Comparison of ENCODE assay signal across 2 cellular contexts in the genomic region with DNA sequence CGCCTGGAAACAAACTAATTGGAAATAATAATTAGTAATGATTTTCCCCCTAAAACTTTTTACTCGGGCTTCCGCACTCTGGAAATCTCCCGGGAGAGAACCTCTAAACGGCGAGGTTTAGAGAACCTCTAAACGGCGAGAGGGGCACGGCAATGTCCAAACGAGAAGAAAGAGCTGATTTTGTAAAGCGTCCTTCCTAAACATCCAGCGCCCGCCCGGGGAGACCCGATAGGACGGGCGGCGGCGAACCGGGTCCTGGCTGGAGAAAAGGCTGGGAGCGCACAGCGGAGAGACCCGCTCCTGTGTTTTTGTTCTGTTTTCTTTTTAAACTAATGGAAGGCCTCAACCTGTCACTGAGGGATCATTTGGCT.
A peak's percentile ranks its signal among the peaks of the same experiment; 100 is the strongest.
TF ChIP-seq lines count a peak whose summit lies in the region.

No MANE protein-coding gene starts in this region.

TF ChIP-seq in neural cell, 6 proteins besides CTCF, POLR2A, EP300 and RAD21:
- TF ChIP-seq TAF1 (IDR thresholded peaks at IDR 0.05; ENCODE audit: low read depth) (no peak), MXI1 (conservative IDR thresholded peaks at IDR 0.05; ENCODE audit: poor library complexity, severe bottlenecking) (no peak), POLR2AphosphoS5 (IDR thresholded peaks at IDR 0.05) (peak; percentile 5), SMC3 (conservative IDR thresholded peaks at IDR 0.05; ENCODE audit: poor library complexity) (no peak), EZH2 (IDR thresholded peaks at IDR 0.05; ENCODE audit: borderline replicate concordance, insufficient read depth, low read length, poor library complexity, severe bottlenecking) (peak; percentile 99)
- TF ChIP-seq, protein P1, sequence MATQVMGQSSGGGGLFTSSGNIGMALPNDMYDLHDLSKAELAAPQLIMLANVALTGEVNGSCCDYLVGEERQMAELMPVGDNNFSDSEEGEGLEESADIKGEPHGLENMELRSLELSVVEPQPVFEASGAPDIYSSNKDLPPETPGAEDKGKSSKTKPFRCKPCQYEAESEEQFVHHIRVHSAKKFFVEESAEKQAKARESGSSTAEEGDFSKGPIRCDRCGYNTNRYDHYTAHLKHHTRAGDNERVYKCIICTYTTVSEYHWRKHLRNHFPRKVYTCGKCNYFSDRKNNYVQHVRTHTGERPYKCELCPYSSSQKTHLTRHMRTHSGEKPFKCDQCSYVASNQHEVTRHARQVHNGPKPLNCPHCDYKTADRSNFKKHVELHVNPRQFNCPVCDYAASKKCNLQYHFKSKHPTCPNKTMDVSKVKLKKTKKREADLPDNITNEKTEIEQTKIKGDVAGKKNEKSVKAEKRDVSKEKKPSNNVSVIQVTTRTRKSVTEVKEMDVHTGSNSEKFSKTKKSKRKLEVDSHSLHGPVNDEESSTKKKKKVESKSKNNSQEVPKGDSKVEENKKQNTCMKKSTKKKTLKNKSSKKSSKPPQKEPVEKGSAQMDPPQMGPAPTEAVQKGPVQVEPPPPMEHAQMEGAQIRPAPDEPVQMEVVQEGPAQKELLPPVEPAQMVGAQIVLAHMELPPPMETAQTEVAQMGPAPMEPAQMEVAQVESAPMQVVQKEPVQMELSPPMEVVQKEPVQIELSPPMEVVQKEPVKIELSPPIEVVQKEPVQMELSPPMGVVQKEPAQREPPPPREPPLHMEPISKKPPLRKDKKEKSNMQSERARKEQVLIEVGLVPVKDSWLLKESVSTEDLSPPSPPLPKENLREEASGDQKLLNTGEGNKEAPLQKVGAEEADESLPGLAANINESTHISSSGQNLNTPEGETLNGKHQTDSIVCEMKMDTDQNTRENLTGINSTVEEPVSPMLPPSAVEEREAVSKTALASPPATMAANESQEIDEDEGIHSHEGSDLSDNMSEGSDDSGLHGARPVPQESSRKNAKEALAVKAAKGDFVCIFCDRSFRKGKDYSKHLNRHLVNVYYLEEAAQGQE (IDR thresholded peaks at IDR 0.05; ENCODE audit: borderline replicate concordance) = no peak

TF ChIP-seq in HEK293T, 16 proteins besides CTCF, POLR2A, EP300 and RAD21:
- TF ChIP-seq NFRKB (IDR thresholded peaks at IDR 0.05) = no peak
- TF ChIP-seq BHLHE40 (IDR thresholded peaks at IDR 0.05; ENCODE audit: borderline replicate concordance) = no peak
- no peak for TF ChIP-seq ZNF384 (IDR thresholded peaks at IDR 0.05)
- TF ChIP-seq FOXA1 (IDR thresholded peaks at IDR 0.05) = no peak
- TF ChIP-seq, protein P2, sequence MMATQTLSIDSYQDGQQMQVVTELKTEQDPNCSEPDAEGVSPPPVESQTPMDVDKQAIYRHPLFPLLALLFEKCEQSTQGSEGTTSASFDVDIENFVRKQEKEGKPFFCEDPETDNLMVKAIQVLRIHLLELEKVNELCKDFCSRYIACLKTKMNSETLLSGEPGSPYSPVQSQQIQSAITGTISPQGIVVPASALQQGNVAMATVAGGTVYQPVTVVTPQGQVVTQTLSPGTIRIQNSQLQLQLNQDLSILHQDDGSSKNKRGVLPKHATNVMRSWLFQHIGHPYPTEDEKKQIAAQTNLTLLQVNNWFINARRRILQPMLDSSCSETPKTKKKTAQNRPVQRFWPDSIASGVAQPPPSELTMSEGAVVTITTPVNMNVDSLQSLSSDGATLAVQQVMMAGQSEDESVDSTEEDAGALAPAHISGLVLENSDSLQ (IDR thresholded peaks at IDR 0.05) = no peak
- no peak for TF ChIP-seq CTBP1 (IDR thresholded peaks at IDR 0.05; ENCODE audit: borderline replicate concordance)
- TF ChIP-seq FOXM1 (IDR thresholded peaks at IDR 0.05; ENCODE audit: borderline replicate concordance) = no peak
- TF ChIP-seq SUZ12 (IDR thresholded peaks at IDR 0.05) = no peak
- no peak for TF ChIP-seq FOXK2 (IDR thresholded peaks at IDR 0.05)
- no peak for TF ChIP-seq ELF4 (IDR thresholded peaks at IDR 0.05)
- no peak for TF ChIP-seq ARNT (IDR thresholded peaks at IDR 0.05)
- TF ChIP-seq L3MBTL2 (conservative IDR thresholded peaks at IDR 0.05) = no peak
- TF ChIP-seq TARDBP (IDR thresholded peaks at IDR 0.05) = no peak
- TF ChIP-seq SP1 (IDR thresholded peaks at IDR 0.05) = no peak
- TF ChIP-seq LEF1 (IDR thresholded peaks at IDR 0.05; ENCODE audit: borderline replicate concordance) = no peak
- no peak for TF ChIP-seq HDGF (IDR thresholded peaks at IDR 0.05; ENCODE audit: borderline replicate concordance)
TF ChIP-seq in HEK293T: peak in this region for 0.
